ENCODE assay signal across 17 cellular contexts in genomic region chrX:135536883-135537282, GRCh38. TPM values are rescaled to one million over a fixed set of nuclear protein-coding genes. Genes with fewer than 3 reads are reported as not detected.
DNase-seq lines count a peak whose midpoint lies in the region; ATAC-seq and TF ChIP-seq lines count a peak whose summit lies in the region.
"Had no signal": no experiment of that assay in that cellular context is flagged by ENCODE, and none has a peak within 500 bp of the region (broad histone marks: within the 10 kb centered on the region; RNA-seq: fewer than 3 reads in every experiment).

No MANE protein-coding gene starts in this region.

- no peak for TF ChIP-seq EP300 in ovary (IDR thresholded peaks at IDR 0.05)

- H3K4me1 Mint-ChIP-seq in central memory CD8-positive, alpha-beta T cell, result peaks cover 13% of the 10 kb centered on the region

- H3K27ac Mint-ChIP-seq in central memory CD8-positive, alpha-beta T cell (ENCODE audit: low read depth), result peak overlapping the region; percentile 41

- no peak for TF ChIP-seq POLR2A in ovary (IDR thresholded peaks at IDR 0.05)

- no peak for TF ChIP-seq CTCF in Loucy (conservative IDR thresholded peaks at IDR 0.05; ENCODE audit: low read length)
- no peak for TF ChIP-seq CTCF in ovary (IDR thresholded peaks at IDR 0.05)

- H3K9me3 Mint-ChIP-seq in central memory CD8-positive, alpha-beta T cell, result no peaks in the 10 kb centered on the region

- H3K27me3 Mint-ChIP-seq in central memory CD8-positive, alpha-beta T cell, result no peaks in the 10 kb centered on the region
- H3K27me3 Mint-ChIP-seq: naive B cell had no signal

- no peak overlapping the region for H3K4me3 Mint-ChIP-seq in central memory CD8-positive, alpha-beta T cell

- H3K27ac ChIP-seq in BLaER1 (no peak overlapping the region), ovary (no peak overlapping the region)
- H3K27ac ChIP-seq: right lobe of liver had no signal

- H2AFZ ChIP-seq in Loucy (ENCODE audit: low read length), result no peak overlapping the region

- intact Hi-C loops in ovary (cut with DNase I), result loop anchor here in 1 of 4 donors (5.0 kb wide), 1 partner anchor 35 kb away; no protein-coding TSS in a partner anchor

- H3K36me3 ChIP-seq in BLaER1, result 0 out of 2 replicates have a peak, but pooled peaks cover 2% of the 10 kb centered on the region
- no peaks in the 10 kb centered on the region; the same call in 1 of the 2 replicates for H3K36me3 ChIP-seq in Loucy (ENCODE audit: insufficient read depth, low read length)
- H3K36me3 ChIP-seq in ovary, result no peaks in the 10 kb centered on the region
- H3K36me3 ChIP-seq: heart right ventricle, MG63, right lobe of liver had no signal

- peak; percentile 71 for ATAC-seq in GM18861 (IDR thresholded peaks at IDR 0.05; ENCODE audit: unreplicated experiment)
- peak; percentile 70 for ATAC-seq in central memory CD8-positive, alpha-beta T cell (replicated peaks; ENCODE audit: extremely low read depth, poor library complexity, severe bottlenecking)
- no peak for ATAC-seq in HG02870 (IDR thresholded peaks at IDR 0.05; ENCODE audit: unreplicated experiment)
- ATAC-seq in HG03095 (IDR thresholded peaks at IDR 0.05; ENCODE audit: unreplicated experiment), result no peak
- ATAC-seq: heart right ventricle, left cardiac atrium, right lobe of liver, SK-N-SH treated with all-trans-retinoic acid at 6 μM for 48 hours had no signal

- no peaks in the 10 kb centered on the region for H3K9me2 ChIP-seq in Loucy (replicated peaks; ENCODE audit: low read depth, low read length)

- peaks cover 4% of the 10 kb centered on the region for H3K36me3 Mint-ChIP-seq in central memory CD8-positive, alpha-beta T cell (ENCODE audit: insufficient read depth)
- H3K36me3 Mint-ChIP-seq: naive B cell had no signal

- peaks cover 72% of the 10 kb centered on the region for H3K27me3 ChIP-seq in BLaER1
- H3K27me3 ChIP-seq in Loucy (ENCODE audit: insufficient read depth, low read length, poor library complexity, severe bottlenecking), result no peaks in the 10 kb centered on the region
- no peaks in the 10 kb centered on the region for H3K27me3 ChIP-seq in ovary
- H3K27me3 ChIP-seq: heart right ventricle, MG63, right lobe of liver had no signal

- peak overlapping the region; percentile 37; the same call in 1 of the 2 replicates for H3K4me2 ChIP-seq in BLaER1
- peak overlapping the region; percentile 31 for H3K4me2 ChIP-seq in Loucy (ENCODE audit: low read depth, low read length, poor library complexity, severe bottlenecking)

- H3F3A ChIP-seq in Loucy (ENCODE audit: low read depth), result no peaks in the 10 kb centered on the region

- H3K9ac ChIP-seq in BLaER1 (no peak overlapping the region), Loucy (ENCODE audit: low read depth, low read length, poor library complexity, severe bottlenecking) (peak overlapping the region; percentile 43)

- H3K4me1 ChIP-seq in BLaER1 (peaks cover 30% of the 10 kb centered on the region), Loucy (ENCODE audit: insufficient read depth, low read length, poor library complexity, severe bottlenecking) (peaks cover 13% of the 10 kb centered on the region), ovary (ENCODE audit: insufficient read depth) (peaks cover 1% of the 10 kb centered on the region)
- H3K4me1 ChIP-seq: right lobe of liver had no signal

- H4K20me1 ChIP-seq in BLaER1, result peaks cover 27% of the 10 kb centered on the region; the same call in 1 of the 2 replicates
- H4K20me1 ChIP-seq in Loucy (ENCODE audit: insufficient read depth, low read length, poor library complexity, severe bottlenecking), result peaks cover 14% of the 10 kb centered on the region

- H3K79me2 ChIP-seq in Loucy (ENCODE audit: insufficient read depth, low read length), result peaks cover 91% of the 10 kb centered on the region

- no peak for DNase-seq in central memory CD8-positive, alpha-beta T cell (ENCODE audit: low spot score in 2 of 2)
- DNase-seq in NCI-H446 (lab: John Stamatoyannopoulos, UW) (no peak), ovary (no peak)
- DNase-seq: activated effector memory CD4-positive, alpha-beta T cell treated with anti-CD3 and anti-CD28 coated beads, Interleukin-2, amount 50 U/mL, for 16 hours; AML-193; caudate nucleus; heart right ventricle; left cardiac atrium; MG63; naive B cell; right lobe of liver had no signal

- H3K9me3 ChIP-seq in BLaER1, result no peaks in the 10 kb centered on the region
- no peaks in the 10 kb centered on the region for H3K9me3 ChIP-seq in Loucy (ENCODE audit: insufficient read depth, low read depth, low read length)
- H3K9me3 ChIP-seq in ovary, result no peaks in the 10 kb centered on the region
- H3K9me3 ChIP-seq: heart right ventricle, MG63, right lobe of liver had no signal

- H3K4me3 ChIP-seq in BLaER1, result no peak overlapping the region
- H3K4me3 ChIP-seq in Loucy (ENCODE audit: low read length, poor library complexity, severe bottlenecking), result no peak overlapping the region
- no peak overlapping the region for H3K4me3 ChIP-seq in ovary
- H3K4me3 ChIP-seq: heart right ventricle, MG63, right lobe of liver had no signal

RNA-seq across cellular contexts. Expression of gene INTS6L, which starts 16.4 kb away (rescaled TPM):
- 10 to 100 TPM; 13.2 to 20.7 (median 16.4) TPM for total RNA-seq in ovary
- polyA plus RNA-seq in ovary, result 10 to 100 TPM in 1 of 2 donors, 1 to 10 TPM in 1; 9.0 to 13.5 TPM

Comparison
In these comparisons a context has a peak if more than half of its experiments do, and no peak if none do; other contexts are left out.
1. ATAC-seq: peak in GM18861 (single experiment) and central memory CD8-positive, alpha-beta T cell (single experiment); none in HG02870 (single experiment) and HG03095 (single experiment).